8 cellular contexts compared by ENCODE assay signal in the genomic region with DNA sequence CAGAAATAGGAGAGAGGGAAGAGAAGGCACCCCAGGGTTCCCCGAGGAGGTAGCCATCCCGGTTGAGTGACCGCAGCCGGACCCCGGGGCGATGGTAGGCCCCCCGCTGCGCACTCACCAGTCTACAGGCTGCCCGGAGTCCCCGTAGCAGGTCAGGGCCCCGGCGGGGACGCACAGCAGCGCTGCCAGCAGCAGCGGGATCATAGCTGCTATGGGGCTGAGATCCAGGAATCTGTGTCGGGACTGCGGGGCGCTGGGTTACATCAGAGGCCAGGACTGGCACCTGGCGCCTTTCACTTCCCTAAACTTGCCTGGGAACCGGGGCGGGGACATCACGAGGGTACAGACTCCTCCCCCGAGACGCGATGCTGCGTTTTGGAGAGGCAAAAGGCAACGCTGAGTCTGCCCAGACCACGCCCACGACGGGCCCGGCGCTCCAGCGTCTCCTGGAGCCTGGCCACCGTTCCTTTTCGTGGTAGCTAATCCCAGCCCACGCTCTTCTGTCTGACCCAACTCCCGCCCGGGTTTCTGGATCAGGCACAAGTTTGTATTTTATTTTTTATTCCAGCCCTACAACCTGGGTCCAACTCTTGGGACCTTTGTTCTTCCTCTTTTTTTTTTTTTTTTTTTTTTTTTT. TPM values are rescaled to one million over a fixed set of nuclear protein-coding genes. Genes with fewer than 3 reads are reported as not detected.
DNase-seq lines count a peak whose midpoint lies in the region; ATAC-seq, FAIRE-seq and TF ChIP-seq lines count a peak whose summit lies in the region.

A gene with protein sequence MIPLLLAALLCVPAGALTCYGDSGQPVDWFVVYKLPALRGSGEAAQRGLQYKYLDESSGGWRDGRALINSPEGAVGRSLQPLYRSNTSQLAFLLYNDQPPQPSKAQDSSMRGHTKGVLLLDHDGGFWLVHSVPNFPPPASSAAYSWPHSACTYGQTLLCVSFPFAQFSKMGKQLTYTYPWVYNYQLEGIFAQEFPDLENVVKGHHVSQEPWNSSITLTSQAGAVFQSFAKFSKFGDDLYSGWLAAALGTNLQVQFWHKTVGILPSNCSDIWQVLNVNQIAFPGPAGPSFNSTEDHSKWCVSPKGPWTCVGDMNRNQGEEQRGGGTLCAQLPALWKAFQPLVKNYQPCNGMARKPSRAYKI (minus strand): TSS at position 278 of the 637 bp plus-strand sequence. CDS start 74 bp downstream, at position 204.

- H3K36me3 ChIP-seq in right atrium auricular region (peaks cover 17% of the 10 kb centered on the region), uterus (no peaks in the 10 kb centered on the region)

- peak; percentile 72 for ATAC-seq in HG02870 (IDR thresholded peaks at IDR 0.05; ENCODE audit: unreplicated experiment)

- H3K9me3 ChIP-seq in right atrium auricular region (peaks cover 0 to 9% of the 10 kb centered on the region in 2 donors), uterus (peaks cover 0 to 10% of the 10 kb centered on the region in 2 donors)

- intact Hi-C loops in uterus (cut with DNase I; ENCODE audit: low total_unique reads): no loop called here

- H3K27ac ChIP-seq in right atrium auricular region: peak within 1 kb of the TSS; percentile 79 to 87
- peak within 1 kb of the TSS; percentile 81 to 83 for H3K27ac ChIP-seq in uterus

- H3K4me1 ChIP-seq in right atrium auricular region (peaks cover 0 to 26% of the 10 kb centered on the region in 2 donors), uterus (peaks cover 0 to 9% of the 10 kb centered on the region in 2 donors)

- TF ChIP-seq CTCF in right atrium auricular region (IDR thresholded peaks at IDR 0.05) (no peak), uterus (IDR thresholded peaks at IDR 0.05) (peak in 1 of 4 experiments; percentile 4)

- DNase-seq in GM12892 (ENCODE audit: insufficient read length): peak; percentile 99
- peak; percentile 77 for DNase-seq in NCI-H1694 (lab: John Stamatoyannopoulos, UW)
- peak; percentile 71 to 95 (median 83) for DNase-seq in T-helper 2 cell
- DNase-seq in anterior cingulate cortex (lab: John Stamatoyannopoulos, UW): peak in 57 of 58 donors; percentile 21 to 92 (median 81)
- peak; percentile 97 for DNase-seq in right atrium auricular region (ENCODE audit: low spot score)
- no peak for DNase-seq in pulmonary artery endothelial cell (ENCODE audit: low read depth, low spot score)
- DNase-seq in uterus: peak; percentile 95 to 96

- peak; percentile 98 for FAIRE-seq in GM12892 (lab: Jason Lieb, UNC)

- H3K4me3 ChIP-seq in right atrium auricular region (peak within 1 kb of the TSS; percentile 57 to 81), uterus (peak within 1 kb of the TSS; percentile 61 to 69)

- TF ChIP-seq POLR2A in GM12892 (IDR thresholded peaks at IDR 0.05; ENCODE audit: low read depth, low read length) (peak; percentile 78), uterus (IDR thresholded peaks at IDR 0.05) (peak; percentile 65 to 82)

- H3K27me3 ChIP-seq in right atrium auricular region: peaks cover 0 to 15% of the 10 kb centered on the region in 2 donors
- peaks cover 15 to 17% of the 10 kb centered on the region in 2 donors for H3K27me3 ChIP-seq in uterus

RNA-seq across cellular contexts. Expression of the gene that starts here (rescaled TPM):
- polyA plus RNA-seq in GM12892 (2012; ENCODE audit: missing spikeins): 14.7 TPM
- total RNA-seq in right atrium auricular region: 10 to 100 TPM; 24.2 to 24.9 TPM
- total RNA-seq in pulmonary artery endothelial cell: 18.4 and 24.6 TPM in 2 replicates
- 10 to 100 TPM; 19.0 to 65.8 (median 31.0) TPM for total RNA-seq in uterus
